32 cellular contexts compared by ENCODE assay signal in the genomic region with DNA sequence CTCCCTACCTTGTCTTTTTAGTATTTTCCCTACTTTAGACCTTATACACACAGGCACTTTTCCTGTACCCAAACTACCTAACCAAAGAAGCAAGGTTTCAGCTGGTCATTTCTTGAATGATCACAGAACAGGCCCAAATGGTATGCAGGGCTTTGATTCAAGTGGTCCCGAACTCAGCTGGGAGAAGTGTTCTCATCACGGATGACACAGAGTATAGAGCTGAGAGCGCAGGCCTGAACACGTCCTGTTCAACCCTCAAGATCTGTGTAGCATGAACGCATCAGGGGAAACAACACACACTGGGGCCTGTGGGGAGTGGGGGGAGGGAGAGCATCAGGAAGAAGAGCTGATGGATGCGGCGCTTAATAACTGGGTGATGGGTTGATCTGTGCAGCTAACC.
"Had no signal": no experiment of that assay in that cellular context is flagged by ENCODE, and none has a peak within 500 bp of the region (broad histone marks: within the 10 kb centered on the region; RNA-seq: fewer than 3 reads in every experiment).

No MANE protein-coding gene starts in this region.

- H3K4me1 ChIP-seq: adrenal gland, body of pancreas, Peyer's patch, SJCRH30 had no signal

- ATAC-seq: activated naive CD4-positive, alpha-beta T cell treated with anti-CD3 and anti-CD28 coated beads, Interleukin-2, amount 50 U/mL, for 72 hours; body of pancreas; PC-3 had no signal

- DNase-seq: activated CD4-positive, alpha-beta memory T cell treated with anti-CD3 and anti-CD28 coated beads, Interleukin-2, amount 10 ng/mL, durations not matched to agents 7 days and 5 days; activated CD4-positive, alpha-beta T cell treated with anti-CD3 and anti-CD28 coated beads for 1 hour; activated CD4-positive, alpha-beta T cell treated with anti-CD3 and anti-CD28 coated beads for 48 hours; activated CD4-positive, CD25-positive, alpha-beta regulatory T cell; activated gamma-delta T cell treated with Interleukin-2 at 50 U/mL for 16 hours; activated naive CD4-positive, alpha-beta T cell treated with anti-CD3 and anti-CD28 coated beads for 36 hours; activated T-cell treated with anti-CD3 and anti-CD28 coated beads, Interleukin-2, amount 50 U/mL, for 24 hours; adrenal gland; body of pancreas; central memory CD4-positive, alpha-beta T cell; Karpas-422; MG63; NCI-H1048; NCI-H1105 treated with DMSO at 0.1 percent for 48 hours; NCI-H1436; NCI-H1694; NCI-H1930; NCI-H2081 treated with DMSO at 0.1 percent for 48 hours; NCI-H2171; NCI-H510A; NCI-H526; NCI-H748 treated with DMSO at 0.1 percent for 48 hours; NK-92 treated with Interleukin-12 subunit alpha and Interleukin-12 subunit beta, amount 100 ng/mL, for 24 hours; PC-3; Peyer's patch; SHP77; SJCRH30; T1000; WERI-Rb-1 had no signal

- H3K36me3 Mint-ChIP-seq: activated naive CD4-positive, alpha-beta T cell treated with anti-CD3 and anti-CD28 coated beads, Interleukin-2, amount 50 U/mL, for 72 hours had no signal

- H3K9me3 Mint-ChIP-seq: activated CD4-positive, alpha-beta memory T cell treated with anti-CD3 and anti-CD28 coated beads, Interleukin-2, amount 10 ng/mL, durations not matched to agents 7 days and 5 days; activated naive CD4-positive, alpha-beta T cell treated with anti-CD3 and anti-CD28 coated beads for 36 hours; activated naive CD4-positive, alpha-beta T cell treated with anti-CD3 and anti-CD28 coated beads, Interleukin-2, amount 50 U/mL, for 72 hours; activated T-cell treated with anti-CD3 and anti-CD28 coated beads, Interleukin-2, amount 50 U/mL, for 24 hours; activated T-helper 1 cell treated with anti-CD3 and anti-CD28 coated beads, Interleukin-12 subunit alpha, Interleukin-12 subunit beta, Interleukin-2, Interleukin-4 antibody, amounts not matched to agents 30 ng/mL and 10 ng/mL and 1 ng/mL, durations not matched to agents 14 hours and 24 hours and 36 hours had no signal

- H3K4me3 ChIP-seq: adrenal gland, body of pancreas, MG63, Peyer's patch, SJCRH30, SK-N-MC had no signal

- H3K27ac ChIP-seq: adrenal gland, body of pancreas, Peyer's patch, SJCRH30, SK-N-MC, WERI-Rb-1 had no signal

- H3K27ac Mint-ChIP-seq: activated CD4-positive, alpha-beta memory T cell treated with anti-CD3 and anti-CD28 coated beads, Interleukin-2, amount 10 ng/mL, durations not matched to agents 7 days and 5 days; activated naive CD4-positive, alpha-beta T cell treated with anti-CD3 and anti-CD28 coated beads for 36 hours; activated naive CD4-positive, alpha-beta T cell treated with anti-CD3 and anti-CD28 coated beads, Interleukin-2, amount 50 U/mL, for 72 hours; activated T-cell treated with anti-CD3 and anti-CD28 coated beads, Interleukin-2, amount 50 U/mL, for 24 hours; activated T-helper 1 cell treated with anti-CD3 and anti-CD28 coated beads, Interleukin-12 subunit alpha, Interleukin-12 subunit beta, Interleukin-2, Interleukin-4 antibody, amounts not matched to agents 30 ng/mL and 10 ng/mL and 1 ng/mL, durations not matched to agents 14 hours and 24 hours and 36 hours had no signal

- H3K4me1 Mint-ChIP-seq: activated CD4-positive, alpha-beta memory T cell treated with anti-CD3 and anti-CD28 coated beads, Interleukin-2, amount 10 ng/mL, durations not matched to agents 7 days and 5 days had no signal

- H3K36me3 ChIP-seq: adrenal gland, MG63, Peyer's patch, SJCRH30, WERI-Rb-1 had no signal

- H3K27me3 ChIP-seq: adrenal gland, body of pancreas, MG63, Peyer's patch, SJCRH30 had no signal

- H3K27me3 Mint-ChIP-seq: activated T-cell treated with anti-CD3 and anti-CD28 coated beads, Interleukin-2, amount 50 U/mL, for 24 hours had no signal

- H3K4me3 Mint-ChIP-seq: activated CD4-positive, alpha-beta memory T cell treated with anti-CD3 and anti-CD28 coated beads, Interleukin-2, amount 10 ng/mL, durations not matched to agents 7 days and 5 days; activated naive CD4-positive, alpha-beta T cell treated with anti-CD3 and anti-CD28 coated beads for 36 hours; activated T-cell treated with anti-CD3 and anti-CD28 coated beads, Interleukin-2, amount 50 U/mL, for 24 hours; activated T-helper 1 cell treated with anti-CD3 and anti-CD28 coated beads, Interleukin-12 subunit alpha, Interleukin-12 subunit beta, Interleukin-2, Interleukin-4 antibody, amounts not matched to agents 30 ng/mL and 10 ng/mL and 1 ng/mL, durations not matched to agents 14 hours and 24 hours and 36 hours had no signal

- H3K9me3 ChIP-seq: adrenal gland, body of pancreas, MG63, Peyer's patch, SJCRH30 had no signal
